1 cellular context compared by ENCODE assay signal in genomic region chr17:80703109-80703508, GRCh38.
TF ChIP-seq lines count a peak whose summit lies in the region.

No MANE protein-coding gene starts in this region.

TF ChIP-seq in GM12878, 131 proteins besides CTCF, POLR2A, EP300 and RAD21 (continued from another document):
- TF ChIP-seq ZNF592 (IDR thresholded peaks at IDR 0.05) (no peak), ATF3 (IDR thresholded peaks at IDR 0.05; ENCODE audit: borderline replicate concordance, extremely low read depth, low read depth, low read length) (no peak), KAT2A (conservative IDR thresholded peaks at IDR 0.05; ENCODE audit: control insufficient read depth, low read depth, low read length) (no peak), RB1 (IDR thresholded peaks at IDR 0.05; ENCODE audit: borderline replicate concordance) (no peak), SPI1 (IDR thresholded peaks at IDR 0.05; ENCODE audit: borderline replicate concordance, insufficient read depth, low read depth, low read length) (peak; percentile 61)
